In genomic region chr3:184172681-184173373, GRCh38 we compare ENCODE assay signal across 11 cellular contexts.
DNase-seq lines count a peak whose midpoint lies in the region; ATAC-seq lines count a peak whose summit lies in the region.
"Had no signal": no experiment of that assay in that cellular context is flagged by ENCODE, and none has a peak within 500 bp of the region (broad histone marks: within the 10 kb centered on the region; RNA-seq: fewer than 3 reads in every experiment).

No MANE protein-coding gene starts in this region.

- peaks cover 21% of the 10 kb centered on the region for H3K36me3 ChIP-seq in adipocyte (ENCODE audit: control insufficient read depth, insufficient read depth, low read length, severe bottlenecking)

- no peaks in the 10 kb centered on the region for H3K9me3 ChIP-seq in adipocyte (ENCODE audit: control insufficient read depth, low read length)
- H3K9me3 ChIP-seq: testis had no signal

- DNase-seq in GM03348 (ENCODE audit: low spot score) (peak; percentile 80), adipocyte (ENCODE audit: low read depth) (peak; percentile 80), fibroblast of peridontal ligament (ENCODE audit: extremely low read depth) (peak; percentile 78), skeletal muscle cell (ENCODE audit: low read depth) (peak; percentile 75)
- DNase-seq: NCI-H2107, retina, testis had no signal

- peaks cover 67% of the 10 kb centered on the region for H3K4me1 ChIP-seq in adipocyte (ENCODE audit: control insufficient read depth, insufficient read depth, low read length)

- H3K27me3 ChIP-seq in adipocyte (replicated peaks; ENCODE audit: control insufficient read depth, insufficient read depth, low read length), result no peaks in the 10 kb centered on the region
- H3K27me3 ChIP-seq: dorsolateral prefrontal cortex, testis had no signal

- peak overlapping the region; percentile 67 for H3K9ac ChIP-seq in adipocyte (ENCODE audit: low read length)

- ATAC-seq in HG02938 (IDR thresholded peaks at IDR 0.05; ENCODE audit: unreplicated experiment) (no peak), HG03378 (IDR thresholded peaks at IDR 0.05; ENCODE audit: unreplicated experiment) (no peak), HG02642 (IDR thresholded peaks at IDR 0.05; ENCODE audit: poor library complexity, unreplicated experiment) (no peak)

- H3K4me3 ChIP-seq in adipocyte (ENCODE audit: low read length) (peak overlapping the region; percentile 61), skeletal muscle cell (ENCODE audit: low read depth, low read length) (no peak overlapping the region)
- H3K4me3 ChIP-seq: dorsolateral prefrontal cortex, testis had no signal
